ENCODE assay signal across 32 cellular contexts in the genomic region with DNA sequence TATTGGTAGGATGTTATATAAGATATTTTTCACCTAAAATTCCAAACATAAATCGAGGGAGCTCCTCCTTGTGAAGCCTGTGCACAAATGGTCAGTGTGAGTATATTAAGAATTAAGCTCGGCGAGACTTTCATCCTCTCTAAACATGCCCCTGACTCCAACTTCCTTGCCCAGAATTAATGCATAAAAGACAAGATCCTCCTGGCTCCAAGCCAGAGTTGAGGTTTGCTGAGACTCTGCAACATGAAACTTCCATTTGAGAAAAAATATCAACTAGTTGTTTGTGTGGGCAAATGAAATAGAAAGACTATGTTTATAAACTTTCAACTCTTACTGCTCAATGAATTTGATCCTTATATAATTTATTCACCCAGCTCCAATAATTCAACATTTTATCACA.
A peak's percentile ranks its signal among the peaks of the same experiment; 100 is the strongest.
DNase-seq lines count a peak whose midpoint lies in the region; ATAC-seq, FAIRE-seq and TF ChIP-seq lines count a peak whose summit lies in the region.
"Had no signal": no experiment of that assay in that cellular context is flagged by ENCODE, and none has a peak within 500 bp of the region (broad histone marks: within the 10 kb centered on the region; RNA-seq: fewer than 3 reads in every experiment).

No MANE protein-coding gene starts in this region.

- no peak overlapping the region for H3K27ac ChIP-seq in fibroblast of lung (ENCODE audit: insufficient read depth, low read length)
- H3K27ac ChIP-seq: A549, foreskin keratinocyte, neural progenitor cell, right lobe of liver, WERI-Rb-1 had no signal

- H2AFZ ChIP-seq in fibroblast of lung (ENCODE audit: low read length) = no peak overlapping the region
- H2AFZ ChIP-seq: neural progenitor cell had no signal

- H3K36me3 ChIP-seq in fibroblast of lung (ENCODE audit: control insufficient read depth, insufficient read depth, low read length) = no peaks in the 10 kb centered on the region
- H3K36me3 ChIP-seq: neural progenitor cell, right lobe of liver, WERI-Rb-1 had no signal

- H3K4me1 ChIP-seq in fibroblast of lung (ENCODE audit: control insufficient read depth, extremely low read depth, insufficient read depth, low read length) = no peaks in the 10 kb centered on the region
- H3K4me1 ChIP-seq: A549, foreskin keratinocyte, neural progenitor cell, right lobe of liver had no signal

- DNase-seq in NCI-H82 (lab: John Stamatoyannopoulos, UW) (peak; percentile 1), NCI-H82 treated with DMSO at 0.1 percent for 48 hours (lab: John Stamatoyannopoulos, UW; ENCODE audit: unreplicated experiment) (no peak), NCI-H69 (lab: John Stamatoyannopoulos, UW) (peak; percentile 77), fibroblast of lung (ENCODE audit: low read depth in 2 of 2) (peak; percentile 17 to 18), renal cortical epithelial cell (ENCODE audit: low read depth) (peak; percentile 2), GM12891 (ENCODE audit: insufficient read length, low spot score) (no peak), GM19238 (ENCODE audit: insufficient read length, low spot score) (no peak)
- DNase-seq: activated CD4-positive, alpha-beta T cell treated with anti-CD3 and anti-CD28 coated beads, Interleukin-2, amount 10 ng/mL, durations not matched to agents 24 days and 14 days; activated naive CD4-positive, alpha-beta T cell; activated T-cell treated with anti-CD3 and anti-CD28 coated beads, Interleukin-2, amount 50 U/mL, for 72 hours; CD8-positive, alpha-beta T cell; effector CD4-positive, alpha-beta T cell; foreskin keratinocyte; Karpas-422; mammary epithelial cell; MV-4-11; NCI-H2081; NCI-H526 treated with DMSO at 0.1 percent for 48 hours; posterior cingulate gyrus; right lobe of liver; SK-N-SH; stimulated activated CD4-positive, alpha-beta T cell treated with anti-CD3 and anti-CD28 coated beads, Interleukin-12 subunit alpha, Interleukin-12 subunit beta, amount 100 ng/mL, for 4 hours; stimulated activated CD4-positive, alpha-beta T cell treated with anti-CD3 and anti-CD28 coated beads, Interleukin-4, amount 100 ng/mL, for 24 hours; T-helper 17 cell; trophoblast cell; WERI-Rb-1 had no signal

- no peaks in the 10 kb centered on the region for H4K20me1 ChIP-seq in fibroblast of lung (ENCODE audit: control insufficient read depth, extremely low read depth, insufficient read depth, low read length)

- no peak for TF ChIP-seq CTCF in fibroblast of lung (conservative IDR thresholded peaks at IDR 0.05 in 1 of 2, IDR thresholded peaks at IDR 0.05 in 1 of 2; ENCODE audit: low read depth in 1 of 2, low read length in 2 of 2)

- FAIRE-seq in GM12891 (lab: Jason Lieb, UNC) = no peak
- FAIRE-seq: A549, H54, HepG2 had no signal

- no peak overlapping the region for H3K9ac ChIP-seq in fibroblast of lung (ENCODE audit: insufficient read depth, low read length)
- H3K9ac ChIP-seq: neural progenitor cell, SK-N-SH had no signal

- no peaks in the 10 kb centered on the region for H3K79me2 ChIP-seq in fibroblast of lung (ENCODE audit: control insufficient read depth, insufficient read depth, low read length)

- no peaks in the 10 kb centered on the region for H3K27me3 ChIP-seq in fibroblast of lung (ENCODE audit: control insufficient read depth, insufficient read depth, low read length)
- H3K27me3 ChIP-seq: foreskin keratinocyte, neural progenitor cell, right lobe of liver had no signal

- no peak for TF ChIP-seq POLR2A in GM12891 (IDR thresholded peaks at IDR 0.05; ENCODE audit: low read depth, low read length)

- H3K9me3 ChIP-seq in fibroblast of lung (ENCODE audit: control insufficient read depth, insufficient read depth, low read depth, low read length) = no peaks in the 10 kb centered on the region
- H3K9me3 ChIP-seq: A549, right lobe of liver, SK-N-SH had no signal

- ATAC-seq in GM19328 (IDR thresholded peaks at IDR 0.05; ENCODE audit: unreplicated experiment) = no peak
- ATAC-seq: A549; activated T-cell treated with anti-CD3 and anti-CD28 coated beads, Interleukin-2, amount 50 U/mL, for 72 hours; CD8-positive, alpha-beta T cell; foreskin keratinocyte; HepG2; right lobe of liver; stimulated activated effector memory CD8-positive, alpha-beta T cell treated with anti-CD3 and anti-CD28 coated beads, Interleukin-12 subunit alpha, Interleukin-12 subunit beta, amount 100 ng/mL, for 72 hours; T-helper 17 cell had no signal

- no peak overlapping the region for H3K4me3 ChIP-seq in fibroblast of lung (replicated peaks in 1 of 4; ENCODE audit: control extremely low read depth in 1 of 4, insufficient read depth in 1 of 4, low read depth in 3 of 4, low read length in 4 of 4)
- H3K4me3 ChIP-seq: A549, neural progenitor cell, right lobe of liver had no signal

- H3K4me2 ChIP-seq in fibroblast of lung (ENCODE audit: extremely low read depth, insufficient read depth, low read length) = no peak overlapping the region
- H3K4me2 ChIP-seq: A549, neural progenitor cell, SK-N-SH had no signal

TF ChIP-seq in GM12891, 5 proteins besides CTCF, POLR2A, EP300 and RAD21:
- no peak for TF ChIP-seq SPI1 (IDR thresholded peaks at IDR 0.05; ENCODE audit: low read depth, low read length)
- no peak for TF ChIP-seq TAF1 (IDR thresholded peaks at IDR 0.05; ENCODE audit: low read depth, low read length)
- no peak for TF ChIP-seq POU2F2 (IDR thresholded peaks at IDR 0.05; ENCODE audit: low read depth, low read length)
- no peak for TF ChIP-seq POLR2AphosphoS5 (IDR thresholded peaks at IDR 0.05; ENCODE audit: low read depth, low read length)
- TF ChIP-seq PAX5 (IDR thresholded peaks at IDR 0.05; ENCODE audit: insufficient read depth, low read length, severe bottlenecking) = no peak

Comparison
In these comparisons a context has a peak if more than half of its experiments do, and no peak if none do; other contexts are left out.
1. DNase-seq: peak in NCI-H82 (single experiment), NCI-H69 (single experiment), fibroblast of lung (2 of 2) and renal cortical epithelial cell (single experiment); none in NCI-H82 treated with DMSO at 0.1 percent for 48 hours (single experiment), GM12891 (single experiment) and GM19238 (single experiment).